ENCODE assay signal across 8 cellular contexts in genomic region chrX:3712870-3713224, GRCh38. TPM values are rescaled to one million over a fixed set of nuclear protein-coding genes. Genes with fewer than 3 reads are reported as not detected.
A peak's percentile ranks its signal among the peaks of the same experiment; 100 is the strongest.
DNase-seq lines count a peak whose midpoint lies in the region; ATAC-seq and TF ChIP-seq lines count a peak whose summit lies in the region.

No MANE protein-coding gene starts in this region.

- no peak for TF ChIP-seq POLR2A in lower leg skin (IDR thresholded peaks at IDR 0.05)

- TF ChIP-seq CTCF in BE2C (IDR thresholded peaks at IDR 0.05; ENCODE audit: low read depth, low read length) = no peak
- no peak for TF ChIP-seq CTCF in lower leg skin (IDR thresholded peaks at IDR 0.05)

- H3K36me3 ChIP-seq in BE2C (no peaks in the 10 kb centered on the region), thymus (ENCODE audit: control insufficient read depth, insufficient read depth) (no peaks in the 10 kb centered on the region)

- peak overlapping the region; percentile 55 for H3K27ac ChIP-seq in angular gyrus (ENCODE audit: low read depth, low read length)
- no peak overlapping the region for H3K27ac ChIP-seq in thymus (ENCODE audit: low read depth)

- H3K27me3 ChIP-seq in BE2C (no peaks in the 10 kb centered on the region), thymus (ENCODE audit: control insufficient read depth, insufficient read depth) (no peaks in the 10 kb centered on the region)

- H3K4me3 ChIP-seq in BE2C (ENCODE audit: low read depth, low read length) (peak overlapping the region; percentile 60), lower leg skin (ENCODE audit: low read depth, poor library complexity, severe bottlenecking) (peak overlapping the region; percentile 53), thymus (ENCODE audit: low read length) (peak overlapping the region; percentile 56)

- intact Hi-C loops in lower leg skin (cut with DNase I; ENCODE audit: low total_unique reads) = no loop called here

- peak; percentile 20 for ATAC-seq in GM19372 (IDR thresholded peaks at IDR 0.05; ENCODE audit: low read depth, unreplicated experiment)
- peak; percentile 32 for ATAC-seq in HG03439 (IDR thresholded peaks at IDR 0.05; ENCODE audit: unreplicated experiment)

- no peak for DNase-seq in BE2C
- no peak for DNase-seq in lower leg skin (ENCODE audit: low spot score in 2 of 2)
- DNase-seq in EL = no peak
- DNase-seq in NCI-H2029 (lab: John Stamatoyannopoulos, UW) = no peak

- H3K4me1 ChIP-seq in BE2C (no peaks in the 10 kb centered on the region), thymus (ENCODE audit: control insufficient read depth, insufficient read depth, low read length) (no peaks in the 10 kb centered on the region)

- no peaks in the 10 kb centered on the region for H3K9me3 ChIP-seq in BE2C
- no peaks in the 10 kb centered on the region for H3K9me3 ChIP-seq in thymus (ENCODE audit: control insufficient read depth)

- 2% methylated on average over 10 of the region's 38 CpGs; no CpG with 5 or more reads in 1 of the 2 donors for WGBS in lower leg skin, 2 donors
- WGBS in thymus = under 1% methylated on average over 38 of the region's 38 CpGs

RNA-seq across cellular contexts. Expression of gene PRKX, which starts 0.6 kb away (rescaled TPM):
- polyA plus RNA-seq in BE2C (2012; ENCODE audit: insufficient read depth, insufficient read length, low read depth) = 11.8 TPM
- 10 to 100 TPM; 21.3 to 29.2 (median 23.9) TPM for total RNA-seq in lower leg skin
- polyA plus RNA-seq in thymus = 8.6 TPM
